Comparison of ENCODE assay signal across 1 cellular context in the genomic region with DNA sequence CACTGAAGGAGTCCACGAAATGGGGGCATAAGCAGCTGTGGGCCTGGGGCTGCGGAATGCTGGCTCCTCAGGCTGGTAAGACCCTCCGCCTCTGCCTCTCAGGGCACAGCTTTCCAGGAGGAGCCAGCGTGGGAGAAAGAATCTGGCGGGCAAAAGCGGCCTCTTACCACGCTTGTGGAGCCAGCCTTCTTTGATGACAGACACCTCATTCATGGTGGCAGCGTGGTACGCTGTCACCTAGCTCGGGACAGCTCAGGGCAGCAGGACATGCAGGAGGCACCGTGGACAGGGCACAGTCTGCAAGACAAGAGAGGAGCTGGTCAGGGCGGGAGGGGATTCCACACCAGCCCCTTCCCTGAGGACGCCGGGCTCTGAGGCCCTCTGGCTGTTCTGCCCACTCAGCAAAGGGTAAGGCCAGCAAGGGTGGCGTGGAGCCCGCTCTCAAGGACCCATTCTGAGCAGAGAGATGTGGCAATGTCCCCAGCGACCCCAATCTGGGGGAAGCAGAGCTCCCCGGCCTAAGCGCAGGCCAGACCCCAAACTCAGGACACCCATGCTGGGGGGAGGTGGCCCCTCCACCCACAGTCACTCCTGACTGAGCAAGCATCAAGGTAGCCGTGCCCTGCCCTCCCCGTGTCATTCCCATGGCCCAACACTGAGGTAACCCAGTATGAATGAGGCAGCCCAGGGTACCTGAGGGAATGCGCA.
A peak's percentile ranks its signal among the peaks of the same experiment; 100 is the strongest.
TF ChIP-seq lines count a peak whose summit lies in the region.

No MANE protein-coding gene starts in this region.

TF ChIP-seq in K562, 482 proteins besides CTCF, POLR2A, EP300 and RAD21:
- TF ChIP-seq ADNP (tag; IDR thresholded peaks at IDR 0.05): 0 out of 2 replicates have a peak, but pooled peaks have one; percentile 6
- TF ChIP-seq ZZZ3 (IDR thresholded peaks at IDR 0.05): no peak
TF ChIP-seq in K562: peak in this region for 1.
